20 cellular contexts compared by ENCODE assay signal in genomic region chr4:98496446-98496845, GRCh38.
DNase-seq lines count a peak whose midpoint lies in the region; ATAC-seq and TF ChIP-seq lines count a peak whose summit lies in the region.
"Had no signal": no experiment of that assay in that cellular context is flagged by ENCODE, and none has a peak within 500 bp of the region (broad histone marks: within the 10 kb centered on the region; RNA-seq: fewer than 3 reads in every experiment).

No MANE protein-coding gene starts in this region.

- no peaks in the 10 kb centered on the region for H3K79me2 ChIP-seq in hepatocyte
- peaks cover 17% of the 10 kb centered on the region for H3K79me2 ChIP-seq in smooth muscle cell (ENCODE audit: low read depth)

- no peaks in the 10 kb centered on the region for H4K20me1 ChIP-seq in hepatocyte (ENCODE audit: insufficient read depth, poor library complexity, severe bottlenecking)
- no peaks in the 10 kb centered on the region for H4K20me1 ChIP-seq in smooth muscle cell (ENCODE audit: low read depth)

- no peak for TF ChIP-seq CTCF in hepatocyte (IDR thresholded peaks at IDR 0.05; ENCODE audit: poor library complexity)
- TF ChIP-seq CTCF in smooth muscle cell (IDR thresholded peaks at IDR 0.05; ENCODE audit: borderline replicate concordance, insufficient read depth, poor library complexity, severe bottlenecking): no peak

- H3K36me3 ChIP-seq in hepatocyte (replicated peaks; ENCODE audit: insufficient read depth, low read depth) (no peaks in the 10 kb centered on the region), smooth muscle cell (ENCODE audit: low read depth) (no peaks in the 10 kb centered on the region)

- in situ Hi-C loops in G401 (cut with HindIII; ENCODE audit: low sequenced_read_pairs): no loop called here

- H2AFZ ChIP-seq in hepatocyte (no peak overlapping the region), smooth muscle cell (ENCODE audit: low read depth) (no peak overlapping the region)
- H2AFZ ChIP-seq: GM23338 had no signal

- no peak overlapping the region for H3K4me3 Mint-ChIP-seq in activated T-helper 17 cell treated with anti-CD3 and anti-CD28 coated beads, Interleukin-2, amount 50 U/mL, for 72 hours
- H3K4me3 Mint-ChIP-seq: B cell, CD14-positive monocyte, GM23338 had no signal

- H3K27ac Mint-ChIP-seq in activated T-helper 17 cell treated with anti-CD3 and anti-CD28 coated beads, Interleukin-2, amount 50 U/mL, for 72 hours: peak overlapping the region; percentile 57
- H3K27ac Mint-ChIP-seq: B cell, GM23338 had no signal

- no peaks in the 10 kb centered on the region for H3K9me2 ChIP-seq in hepatocyte (replicated peaks; ENCODE audit: insufficient read depth)

- WGBS in hepatocyte (ENCODE audit: low lambda C conversion rate, missing lambda C conversion rate): 97% methylated on average over 4 of the region's 4 CpGs
- 87% methylated on average over 4 of the region's 4 CpGs for WGBS in smooth muscle cell (ENCODE audit: low lambda C conversion rate)

- H3K9me3 ChIP-seq in hepatocyte (ENCODE audit: low read depth) (no peaks in the 10 kb centered on the region), smooth muscle cell (replicated peaks; ENCODE audit: low read depth) (no peaks in the 10 kb centered on the region)

- H3K4me2 ChIP-seq in hepatocyte (no peak overlapping the region), smooth muscle cell (peak overlapping the region; percentile 37)
- H3K4me2 ChIP-seq: GM23338 had no signal

- peaks cover 14% of the 10 kb centered on the region for H3K4me1 Mint-ChIP-seq in activated T-helper 17 cell treated with anti-CD3 and anti-CD28 coated beads, Interleukin-2, amount 50 U/mL, for 72 hours
- H3K4me1 Mint-ChIP-seq: B cell, CD14-positive monocyte had no signal

- H3K27me3 ChIP-seq in hepatocyte (no peaks in the 10 kb centered on the region), smooth muscle cell (ENCODE audit: low read depth) (no peaks in the 10 kb centered on the region)

- no peaks in the 10 kb centered on the region for H3K9me3 Mint-ChIP-seq in activated T-helper 17 cell treated with anti-CD3 and anti-CD28 coated beads, Interleukin-2, amount 50 U/mL, for 72 hours
- H3K9me3 Mint-ChIP-seq: GM23338 had no signal

- H3K9ac ChIP-seq in smooth muscle cell (ENCODE audit: low read depth): no peak overlapping the region

- H3K4me3 ChIP-seq in hepatocyte (no peak overlapping the region), smooth muscle cell (no peak overlapping the region)
- H3K4me3 ChIP-seq: GM23338 had no signal

- H3K27me3 Mint-ChIP-seq in activated T-helper 17 cell treated with anti-CD3 and anti-CD28 coated beads, Interleukin-2, amount 50 U/mL, for 72 hours: no peaks in the 10 kb centered on the region
- H3K27me3 Mint-ChIP-seq: B cell had no signal

- peaks cover 12% of the 10 kb centered on the region for H3K36me3 Mint-ChIP-seq in activated T-helper 17 cell treated with anti-CD3 and anti-CD28 coated beads, Interleukin-2, amount 50 U/mL, for 72 hours (ENCODE audit: low read depth)
- H3K36me3 Mint-ChIP-seq: CD14-positive monocyte had no signal

- peaks cover 11% of the 10 kb centered on the region for H3K4me1 ChIP-seq in hepatocyte (ENCODE audit: insufficient read depth)
- peaks cover 9% of the 10 kb centered on the region for H3K4me1 ChIP-seq in smooth muscle cell (ENCODE audit: low read depth)

- no peak for ATAC-seq in activated T-helper 17 cell treated with anti-CD3 and anti-CD28 coated beads, Interleukin-2, amount 50 U/mL, for 72 hours (replicated peaks)
- ATAC-seq in GM21423 (IDR thresholded peaks at IDR 0.05; ENCODE audit: unreplicated experiment): no peak
- ATAC-seq: GM23338, HCT116, Right ventricle myocardium inferior had no signal

- peak; percentile 56 for DNase-seq in G401 (ENCODE audit: low spot score)
- DNase-seq in hepatocyte (ENCODE audit: low spot score): no peak
- DNase-seq in smooth muscle cell (lab: John Stamatoyannopoulos, UW; ENCODE audit: unreplicated experiment): no peak
- DNase-seq in AG08396 (ENCODE audit: low spot score): no peak
- DNase-seq in A172 (ENCODE audit: low spot score): no peak
- DNase-seq in HCEC 1CT: no peak
- DNase-seq: GDM1, KG1, NCI-H1092 treated with DMSO at 0.1 percent for 48 hours, NCI-H1436 treated with DMSO at 0.1 percent for 48 hours, NCI-H1930, NCI-H2227 treated with DMSO at 0.1 percent for 48 hours, NCI-H510A had no signal

- H3K27ac ChIP-seq in hepatocyte (peak overlapping the region; percentile 60), smooth muscle cell (ENCODE audit: low read depth) (peak overlapping the region; percentile 39)

- H3F3A ChIP-seq in smooth muscle cell (ENCODE audit: low read depth): peaks cover 9% of the 10 kb centered on the region
